Comparison of ENCODE assay signal across 24 cellular contexts in genomic region chr16:15676506-15676905, GRCh38. TPM values are rescaled to one million over a fixed set of nuclear protein-coding genes. Genes with fewer than 3 reads are reported as not detected.
A peak's percentile ranks its signal among the peaks of the same experiment; 100 is the strongest.
DNase-seq lines count a peak whose midpoint lies in the region; ATAC-seq, FAIRE-seq and TF ChIP-seq lines count a peak whose summit lies in the region.
"Had no signal": no experiment of that assay in that cellular context is flagged by ENCODE, and none has a peak within 500 bp of the region (broad histone marks: within the 10 kb centered on the region; RNA-seq: fewer than 3 reads in every experiment).

No MANE protein-coding gene starts in this region.

- TF ChIP-seq EP300 in esophagus muscularis mucosa (IDR thresholded peaks at IDR 0.05): no peak

- ATAC-seq in activated CD8-positive, alpha-beta T cell treated with anti-CD3 and anti-CD28 coated beads for 36 hours: no peak
- no peak for ATAC-seq in stimulated activated effector memory CD8-positive, alpha-beta T cell treated with anti-CD3 and anti-CD28 coated beads, Interleukin-12 subunit alpha, Interleukin-12 subunit beta, amount 100 ng/mL, for 72 hours
- ATAC-seq: PC-3 had no signal

- no peaks in the 10 kb centered on the region for H3K9me3 ChIP-seq in esophagus muscularis mucosa
- H3K9me3 ChIP-seq: BE2C, prostate gland had no signal

- H3K4me1 Mint-ChIP-seq in T-helper 2 cell treated with Interferon-gamma antibody and Interleukin-4, amounts not matched to agents 5 μg/mL and 100 μg/mL, for 36 hours (ENCODE audit: low read depth): peaks cover 36% of the 10 kb centered on the region
- peaks cover 38% of the 10 kb centered on the region for H3K4me1 Mint-ChIP-seq in activated CD8-positive, alpha-beta T cell treated with anti-CD3 and anti-CD28 coated beads for 36 hours (ENCODE audit: low read depth)
- peaks cover 31% of the 10 kb centered on the region for H3K4me1 Mint-ChIP-seq in stimulated activated effector memory CD8-positive, alpha-beta T cell treated with anti-CD3 and anti-CD28 coated beads, Interleukin-12 subunit alpha, Interleukin-12 subunit beta, amount 100 ng/mL, for 72 hours

- no peak for FAIRE-seq in D721Med (lab: Jason Lieb, UNC)
- FAIRE-seq: endometrium, GM19239, H54, islet of Langerhans had no signal

- peaks cover 28 to 43% (median 39%) of the 10 kb centered on the region in 4 donors for H3K4me1 ChIP-seq in esophagus muscularis mucosa
- H3K4me1 ChIP-seq: BE2C had no signal

- H3K36me3 ChIP-seq in esophagus muscularis mucosa: peaks cover 0 to 34% (median 27%) of the 10 kb centered on the region in 4 donors

- H3K36me3 Mint-ChIP-seq in T-helper 2 cell treated with Interferon-gamma antibody and Interleukin-4, amounts not matched to agents 5 μg/mL and 100 μg/mL, for 36 hours (ENCODE audit: low read depth): peaks cover 64% of the 10 kb centered on the region
- peaks cover 49% of the 10 kb centered on the region for H3K36me3 Mint-ChIP-seq in activated CD8-positive, alpha-beta T cell treated with anti-CD3 and anti-CD28 coated beads for 36 hours (ENCODE audit: low read depth)
- H3K36me3 Mint-ChIP-seq in stimulated activated effector memory CD8-positive, alpha-beta T cell treated with anti-CD3 and anti-CD28 coated beads, Interleukin-12 subunit alpha, Interleukin-12 subunit beta, amount 100 ng/mL, for 72 hours: peaks cover 92% of the 10 kb centered on the region

- no peak for TF ChIP-seq CTCF in activated CD8-positive, alpha-beta T cell treated with anti-CD3 and anti-CD28 coated beads for 36 hours (IDR thresholded peaks at IDR 0.05)
- TF ChIP-seq CTCF in esophagus muscularis mucosa (IDR thresholded peaks at IDR 0.05): no peak
- TF ChIP-seq CTCF in D721Med (IDR thresholded peaks at IDR 0.05; ENCODE audit: insufficient read depth, missing control alignments): no peak
- no peak for TF ChIP-seq CTCF in GM20000 (IDR thresholded peaks at IDR 0.05; ENCODE audit: extremely low read depth, missing control alignments)

- no peaks in the 10 kb centered on the region for H3K9me3 Mint-ChIP-seq in T-helper 2 cell treated with Interferon-gamma antibody and Interleukin-4, amounts not matched to agents 5 μg/mL and 100 μg/mL, for 36 hours
- no peaks in the 10 kb centered on the region for H3K9me3 Mint-ChIP-seq in activated CD8-positive, alpha-beta T cell treated with anti-CD3 and anti-CD28 coated beads for 36 hours
- H3K9me3 Mint-ChIP-seq in stimulated activated effector memory CD8-positive, alpha-beta T cell treated with anti-CD3 and anti-CD28 coated beads, Interleukin-12 subunit alpha, Interleukin-12 subunit beta, amount 100 ng/mL, for 72 hours: no peaks in the 10 kb centered on the region
- H3K9me3 Mint-ChIP-seq: activated naive CD4-positive, alpha-beta T cell treated with anti-CD3 and anti-CD28 coated beads for 36 hours had no signal

- intact Hi-C loops in activated CD8-positive, alpha-beta T cell treated with anti-CD3 and anti-CD28 coated beads for 36 hours (cut with micrococcal nuclease): no loop called here
- intact Hi-C loops in esophagus muscularis mucosa (cut with DNase I): no loop called here

- 84% methylated on average over 10 of the region's 10 CpGs for WGBS in esophagus muscularis mucosa

- H3K27me3 ChIP-seq in esophagus muscularis mucosa: no peaks in the 10 kb centered on the region
- H3K27me3 ChIP-seq: BE2C, hepatocyte had no signal

- peak overlapping the region in 3 of 4 donors; percentile 2 to 23 (median 5) for H3K27ac ChIP-seq in esophagus muscularis mucosa (replicated peaks in 1 of 4)
- H3K27ac ChIP-seq: hepatocyte, prostate gland had no signal

- CTCF ChIA-PET in activated CD8-positive, alpha-beta T cell treated with anti-CD3 and anti-CD28 coated beads for 36 hours (lab: Charles Lee): no interaction called here

- no peak for DNase-seq in T-helper 2 cell treated with Interferon-gamma antibody and Interleukin-4, amounts not matched to agents 5 μg/mL and 100 μg/mL, for 36 hours (ENCODE audit: low spot score)
- DNase-seq in T-helper 2 cell (no peak), esophagus muscularis mucosa (ENCODE audit: extremely low spot score) (no peak), D721Med (ENCODE audit: insufficient read length, low spot score) (no peak), GM20000 (ENCODE audit: low spot score) (no peak)
- DNase-seq in activated CD8-positive, alpha-beta T cell treated with anti-CD3 and anti-CD28 coated beads for 36 hours: no peak
- no peak for DNase-seq in stimulated activated effector memory CD8-positive, alpha-beta T cell treated with anti-CD3 and anti-CD28 coated beads, Interleukin-12 subunit alpha, Interleukin-12 subunit beta, amount 100 ng/mL, for 72 hours (ENCODE audit: low spot score in 2 of 2)
- DNase-seq in activated T-cell treated with anti-CD3 and anti-CD28 coated beads, Interleukin-2, amount 50 U/mL, for 1 hour: no peak
- DNase-seq: activated CD4-positive, CD25-positive, alpha-beta regulatory T cell treated with anti-CD3 and anti-CD28 coated beads, Interleukin-2, amount 50 U/mL, for 72 hours; activated CD8-positive, alpha-beta memory T cell treated with anti-CD3 and anti-CD28 coated beads, Interleukin-2, amount 50 U/mL, for 48 hours; activated naive CD4-positive, alpha-beta T cell treated with anti-CD3 and anti-CD28 coated beads for 36 hours; aorta; BE2C; GDM1; mesendoderm; NCI-H82; PC-3; stimulated activated CD4-positive, alpha-beta T cell treated with anti-CD3 and anti-CD28 coated beads, Interleukin-2, amount 100 ng/mL, for 24 hours had no signal

- POLR2A ChIA-PET in activated CD8-positive, alpha-beta T cell treated with anti-CD3 and anti-CD28 coated beads for 36 hours (lab: Charles Lee): no interaction called here

- no peak overlapping the region for H3K4me3 ChIP-seq in esophagus muscularis mucosa
- H3K4me3 ChIP-seq: hepatocyte, prostate gland had no signal

- H3K4me3 Mint-ChIP-seq in T-helper 2 cell treated with Interferon-gamma antibody and Interleukin-4, amounts not matched to agents 5 μg/mL and 100 μg/mL, for 36 hours: no peak overlapping the region
- no peak overlapping the region for H3K4me3 Mint-ChIP-seq in activated CD8-positive, alpha-beta T cell treated with anti-CD3 and anti-CD28 coated beads for 36 hours
- no peak overlapping the region for H3K4me3 Mint-ChIP-seq in stimulated activated effector memory CD8-positive, alpha-beta T cell treated with anti-CD3 and anti-CD28 coated beads, Interleukin-12 subunit alpha, Interleukin-12 subunit beta, amount 100 ng/mL, for 72 hours
- H3K4me3 Mint-ChIP-seq: activated naive CD4-positive, alpha-beta T cell treated with anti-CD3 and anti-CD28 coated beads for 36 hours had no signal

- TF ChIP-seq POLR2A in esophagus muscularis mucosa (IDR thresholded peaks at IDR 0.05; ENCODE audit: low read depth): no peak

- peak overlapping the region; percentile 4 for H3K27ac Mint-ChIP-seq in T-helper 2 cell treated with Interferon-gamma antibody and Interleukin-4, amounts not matched to agents 5 μg/mL and 100 μg/mL, for 36 hours
- H3K27ac Mint-ChIP-seq in activated CD8-positive, alpha-beta T cell treated with anti-CD3 and anti-CD28 coated beads for 36 hours: peak overlapping the region; percentile 73
- H3K27ac Mint-ChIP-seq in stimulated activated effector memory CD8-positive, alpha-beta T cell treated with anti-CD3 and anti-CD28 coated beads, Interleukin-12 subunit alpha, Interleukin-12 subunit beta, amount 100 ng/mL, for 72 hours: peak overlapping the region; percentile 97
- H3K27ac Mint-ChIP-seq: activated naive CD4-positive, alpha-beta T cell treated with anti-CD3 and anti-CD28 coated beads for 36 hours had no signal

- no peaks in the 10 kb centered on the region for H3K27me3 Mint-ChIP-seq in T-helper 2 cell treated with Interferon-gamma antibody and Interleukin-4, amounts not matched to agents 5 μg/mL and 100 μg/mL, for 36 hours (ENCODE audit: low read depth)
- no peaks in the 10 kb centered on the region for H3K27me3 Mint-ChIP-seq in activated CD8-positive, alpha-beta T cell treated with anti-CD3 and anti-CD28 coated beads for 36 hours

RNA-seq across cellular contexts. Expression of gene NDE1, which starts 26.5 kb away (rescaled TPM):
- total RNA-seq in activated CD8-positive, alpha-beta T cell treated with anti-CD3 and anti-CD28 coated beads for 36 hours: 100 to 1,000 TPM in 1 of 2 experiments, 10 to 100 TPM in 1; 97.6 to 103 TPM
- 10 to 100 TPM; 46.1 to 94.9 (median 70.1) TPM for total RNA-seq in esophagus muscularis mucosa

RNA-seq across cellular contexts. Expression of gene MARF1, which starts 33.6 kb away (rescaled TPM):
- 10 to 100 TPM; 55.7 to 56.0 TPM for total RNA-seq in activated CD8-positive, alpha-beta T cell treated with anti-CD3 and anti-CD28 coated beads for 36 hours
- 10 to 100 TPM; 36.6 to 57.3 (median 52.0) TPM for total RNA-seq in esophagus muscularis mucosa

Comparison
In these comparisons a context has a peak if more than half of its experiments do, and no peak if none do; other contexts are left out.
1. H3K27ac Mint-ChIP-seq: peak in every context shown above with its lines; median percentile 97 in stimulated activated effector memory CD8-positive, alpha-beta T cell treated with anti-CD3 and anti-CD28 coated beads, Interleukin-12 subunit alpha, Interleukin-12 subunit beta, amount 100 ng/mL, for 72 hours; 73 in activated CD8-positive, alpha-beta T cell treated with anti-CD3 and anti-CD28 coated beads for 36 hours; 4 in T-helper 2 cell treated with Interferon-gamma antibody and Interleukin-4, amounts not matched to agents 5 μg/mL and 100 μg/mL, for 36 hours.